8 cellular contexts compared by ENCODE assay signal in the genomic region with DNA sequence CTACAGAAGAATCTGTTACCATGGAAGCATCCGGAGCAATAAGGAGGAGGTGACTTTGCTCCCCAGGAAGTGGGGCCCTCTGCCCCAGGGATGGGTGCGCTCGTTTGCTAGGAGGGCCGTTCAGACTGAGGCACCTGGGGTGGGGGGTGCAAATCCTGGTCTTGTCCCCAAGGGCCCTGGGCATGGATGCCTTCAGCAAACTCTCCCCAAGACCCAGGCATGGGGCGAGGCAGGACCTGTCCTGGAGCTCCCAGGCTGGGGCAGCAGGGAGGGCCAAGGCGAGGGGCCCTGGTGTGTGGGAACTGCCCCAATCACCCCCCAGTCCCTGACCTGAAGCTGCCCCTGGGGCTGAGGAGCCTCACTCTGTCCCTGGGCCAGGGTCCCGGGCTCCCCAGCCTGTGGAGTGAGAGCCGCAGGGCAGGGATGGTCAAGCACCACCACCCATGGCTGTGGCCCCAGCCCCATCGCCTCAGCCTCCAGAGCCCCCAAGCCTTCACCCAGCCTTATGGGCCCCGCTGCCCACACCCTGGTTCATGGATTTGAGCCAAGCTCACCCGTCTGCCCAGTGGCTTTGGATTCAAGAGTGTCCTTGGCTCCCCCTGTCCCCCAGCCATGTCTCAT.
"Had no signal": no experiment of that assay in that cellular context is flagged by ENCODE, and none has a peak within 500 bp of the region (broad histone marks: within the 10 kb centered on the region; RNA-seq: fewer than 3 reads in every experiment).

No MANE protein-coding gene starts in this region.

- H3K4me1 Mint-ChIP-seq: GM23338, H9 had no signal

- DNase-seq: H9, HCEC 1CT had no signal

- H3K4me3 Mint-ChIP-seq: GM23338, H9, IgD-negative memory B cell had no signal

- ATAC-seq: GM23338, HepG2 had no signal

- H3K36me3 Mint-ChIP-seq: IgD-negative memory B cell had no signal

- FAIRE-seq: H1, H54, HepG2 had no signal

- H3K27ac Mint-ChIP-seq: GM23338, IgD-negative memory B cell had no signal

- H3K27me3 Mint-ChIP-seq: IgD-negative memory B cell had no signal

- H3K4me3 ChIP-seq: GM23338 had no signal

- H3K27ac ChIP-seq: HL-60 had no signal
